Comparison of ENCODE assay signal across 23 cellular contexts in genomic region chr3:136237961-136238649, GRCh38. TPM values are rescaled to one million over a fixed set of nuclear protein-coding genes. Genes with fewer than 3 reads are reported as not detected.
DNase-seq lines count a peak whose midpoint lies in the region; ATAC-seq, FAIRE-seq and TF ChIP-seq lines count a peak whose summit lies in the region.
"Had no signal": no experiment of that assay in that cellular context is flagged by ENCODE, and none has a peak within 500 bp of the region (broad histone marks: within the 10 kb centered on the region; RNA-seq: fewer than 3 reads in every experiment).

No MANE protein-coding gene starts in this region.

- peaks cover 10% of the 10 kb centered on the region for H3K4me1 ChIP-seq in GM23338 (ENCODE audit: insufficient read depth)
- H3K4me1 ChIP-seq in IMR-90 (ENCODE audit: control insufficient read depth, insufficient read depth, low read length) = peaks cover 7% of the 10 kb centered on the region
- peaks cover 17% of the 10 kb centered on the region for H3K4me1 ChIP-seq in hepatocyte (ENCODE audit: insufficient read depth)
- peaks cover 51% of the 10 kb centered on the region for H3K4me1 ChIP-seq in HepG2 (ENCODE audit: insufficient read depth, low read length)
- no peaks in the 10 kb centered on the region for H3K4me1 ChIP-seq in upper lobe of right lung
- H3K4me1 ChIP-seq: BLaER1 had no signal

- TF ChIP-seq POLR2A in IMR-90 (IDR thresholded peaks at IDR 0.05; ENCODE audit: low read depth, low read length) = no peak
- no peak for TF ChIP-seq POLR2A in HepG2 (IDR thresholded peaks at IDR 0.05; ENCODE audit: insufficient read depth in 1 of 2, low read depth in 2 of 2, low read length in 2 of 2)

- no peak overlapping the region for H2BK120ac ChIP-seq in IMR-90 (ENCODE audit: low read depth, low read length)

- H3K4me3 Mint-ChIP-seq in GM23338 = no peak overlapping the region
- H3K4me3 Mint-ChIP-seq: B cell; CD4-positive, CD25-positive, alpha-beta regulatory T cell; CD8-positive, alpha-beta T cell; HFFc6 had no signal

- no peak overlapping the region; a peak in 1 of 4 replicates for H4K8ac ChIP-seq in IMR-90 (ENCODE audit: low read depth in 2 of 2, low read length in 2 of 2)

- H4K20me1 ChIP-seq in GM23338 (replicated peaks; ENCODE audit: insufficient read depth) = no peaks in the 10 kb centered on the region
- H4K20me1 ChIP-seq in IMR-90 (ENCODE audit: insufficient read depth, low read length) = no peaks in the 10 kb centered on the region
- H4K20me1 ChIP-seq in hepatocyte (ENCODE audit: insufficient read depth, poor library complexity, severe bottlenecking) = no peaks in the 10 kb centered on the region
- no peaks in the 10 kb centered on the region for H4K20me1 ChIP-seq in HepG2 (ENCODE audit: insufficient read depth, low read length)
- H4K20me1 ChIP-seq: BLaER1 had no signal

- H3K36me3 Mint-ChIP-seq in GM23338 (ENCODE audit: low read depth) = no peaks in the 10 kb centered on the region
- H3K36me3 Mint-ChIP-seq: CD4-positive, CD25-positive, alpha-beta regulatory T cell; CD8-positive, alpha-beta T cell had no signal

- H3K9me3 Mint-ChIP-seq in GM23338 = no peaks in the 10 kb centered on the region
- H3K9me3 Mint-ChIP-seq: CD8-positive, alpha-beta T cell; HFFc6 had no signal

- H3K9ac ChIP-seq in IMR-90 (ENCODE audit: low read depth, low read length) (no peak overlapping the region), HepG2 (ENCODE audit: insufficient read depth, low read depth, low read length) (no peak overlapping the region)
- H3K9ac ChIP-seq: BLaER1 had no signal

- POLR2A ChIA-PET in IMR-90 (lab: Charles Lee; ENCODE audit: unreplicated experiment) (no interaction called here), HepG2 (lab: Yijun Ruan, JAX) (interaction anchor here (0.7 to 5.3 kb wide), 6 partner anchors 10 to 514 kb away, joined by 3 to 34 read pairs (median 4); partner anchors contain the start of genes MSL2, PCCB and STAG1)

- TF ChIP-seq RAD21 in IMR-90 (IDR thresholded peaks at IDR 0.05; ENCODE audit: low read length) = no peak
- TF ChIP-seq RAD21 in HepG2 (CRISPR knock-in tag; IDR thresholded peaks at IDR 0.05) = no peak

- peak overlapping the region; percentile 45; the same call in 1 of the 2 replicates for H2AK5ac ChIP-seq in IMR-90 (ENCODE audit: low read depth, low read length)

- H3K9me2 ChIP-seq in GM23338 (ENCODE audit: insufficient read depth) (no peaks in the 10 kb centered on the region; the same call in 1 of the 2 replicates), hepatocyte (replicated peaks; ENCODE audit: insufficient read depth) (no peaks in the 10 kb centered on the region)

- peak overlapping the region; percentile 30 for H2BK5ac ChIP-seq in IMR-90 (ENCODE audit: low read depth, low read length, poor library complexity, severe bottlenecking)

- H2AFZ ChIP-seq in GM23338 (no peak overlapping the region), IMR-90 (replicated peaks; ENCODE audit: low read length, poor library complexity) (no peak overlapping the region), hepatocyte (no peak overlapping the region), HepG2 (ENCODE audit: low read length) (no peak overlapping the region)

- H3K18ac ChIP-seq in IMR-90 (ENCODE audit: low read depth, low read length) = peak overlapping the region; percentile 12; the same call in 1 of the 2 replicates

- H3K27ac Mint-ChIP-seq in GM23338 = no peak overlapping the region
- H3K27ac Mint-ChIP-seq: B cell; CD4-positive, CD25-positive, alpha-beta regulatory T cell; CD8-positive, alpha-beta T cell; HFFc6 had no signal

- no peaks in the 10 kb centered on the region for H3K36me3 ChIP-seq in GM23338 (ENCODE audit: insufficient read depth)
- H3K36me3 ChIP-seq in IMR-90 (ENCODE audit: control insufficient read depth, insufficient read depth, low read length) = no peaks in the 10 kb centered on the region
- no peaks in the 10 kb centered on the region for H3K36me3 ChIP-seq in hepatocyte (replicated peaks; ENCODE audit: insufficient read depth, low read depth)
- no peaks in the 10 kb centered on the region for H3K36me3 ChIP-seq in HepG2 (replicated peaks in 1 of 2; ENCODE audit: control insufficient read depth in 1 of 2, insufficient read depth in 2 of 2, low read length in 2 of 2)
- no peaks in the 10 kb centered on the region for H3K36me3 ChIP-seq in upper lobe of right lung
- H3K36me3 ChIP-seq: BLaER1, HAP-1 had no signal

- peaks cover 24% of the 10 kb centered on the region for H3K4me1 Mint-ChIP-seq in GM23338
- H3K4me1 Mint-ChIP-seq: B cell; CD4-positive, CD25-positive, alpha-beta regulatory T cell had no signal

- no peak overlapping the region for H3K14ac ChIP-seq in IMR-90 (replicated peaks; ENCODE audit: low read depth, low read length)

- no peaks in the 10 kb centered on the region for H3K79me1 ChIP-seq in IMR-90 (ENCODE audit: low read depth in 1 of 2, low read length in 2 of 2)

- H3K9me3 ChIP-seq in IMR-90 (ENCODE audit: control insufficient read depth, insufficient read depth, low read length) (no peaks in the 10 kb centered on the region), hepatocyte (ENCODE audit: low read depth) (no peaks in the 10 kb centered on the region), HepG2 (ENCODE audit: low read length) (no peaks in the 10 kb centered on the region), upper lobe of right lung (no peaks in the 10 kb centered on the region)
- H3K9me3 ChIP-seq: BLaER1, Caco-2, HAP-1 had no signal

- peak overlapping the region; percentile 39; the same call in 1 of the 2 replicates for H2BK20ac ChIP-seq in IMR-90 (ENCODE audit: low read depth, low read length)

- intact Hi-C loops in IMR-90 (cut with micrococcal nuclease) = no loop called here
- intact Hi-C loops in HepG2 (cut with micrococcal nuclease; ENCODE audit: unreplicated experiment) = no loop called here
- intact Hi-C loops in left cardiac atrium (cut with DNase I) = no loop called here
- intact Hi-C loops in upper lobe of right lung (cut with DNase I) = no loop called here

- H2BK15ac ChIP-seq in IMR-90 (ENCODE audit: low read depth, low read length) = no peak overlapping the region

- H3K4me3 ChIP-seq in GM23338 = no peak overlapping the region
- no peak overlapping the region for H3K4me3 ChIP-seq in IMR-90 (ENCODE audit: insufficient read depth, low read depth, low read length)
- no peak overlapping the region for H3K4me3 ChIP-seq in hepatocyte
- H3K4me3 ChIP-seq in HepG2 (replicated peaks in 1 of 3; ENCODE audit: insufficient read depth in 1 of 3, low read depth in 2 of 3, low read length in 3 of 3) = no peak overlapping the region; a peak in 1 of 6 replicates
- no peak overlapping the region for H3K4me3 ChIP-seq in upper lobe of right lung
- H3K4me3 ChIP-seq: BLaER1, HAP-1 had no signal

- FAIRE-seq in HepG2 (lab: Jason Lieb, UNC) = peak; percentile 63
- FAIRE-seq: A204.1, G401.6, GM12892, H1 had no signal

- no peak overlapping the region for H4K5ac ChIP-seq in IMR-90 (ENCODE audit: low read depth, low read length)

- TF ChIP-seq CTCF in GM23338 (conservative IDR thresholded peaks at IDR 0.05; ENCODE audit: low read depth in 2 of 2) (no peak), IMR-90 (conservative IDR thresholded peaks at IDR 0.05; ENCODE audit: low read depth, low read length) (no peak), hepatocyte (IDR thresholded peaks at IDR 0.05; ENCODE audit: poor library complexity) (no peak), HepG2 (CRISPR knock-in tag; IDR thresholded peaks at IDR 0.05) (0 out of 2 replicates have a peak, but pooled peaks have one; percentile 15), upper lobe of right lung (IDR thresholded peaks at IDR 0.05) (no peak)

- peaks cover 13% of the 10 kb centered on the region for H3K27me3 Mint-ChIP-seq in GM23338 (ENCODE audit: insufficient read depth, low read depth, poor library complexity)

- dilution Hi-C loops in IMR-90 (cut with HindIII; ENCODE audit: low sequenced_read_pairs, unreplicated experiment) = no loop called here

- in situ Hi-C loops in IMR-90 (cut with MboI; ENCODE audit: low sequenced_read_pairs) (no loop called here), HepG2 (cut with HindIII; ENCODE audit: extremely low pct_ligation_motif_present, low pct_unique_long_range_greater_than_20kb) (no loop called here)

- peak; percentile 77 for ATAC-seq in GM23338
- ATAC-seq in IMR-90 (ENCODE audit: low read depth) = no peak
- ATAC-seq in HepG2 = peak; percentile 90
- no peak for ATAC-seq in left cardiac atrium
- ATAC-seq in upper lobe of right lung = no peak
- ATAC-seq: CD8-positive, alpha-beta T cell had no signal

- H3K9me1 ChIP-seq in IMR-90 (ENCODE audit: insufficient read depth, low read length) = peaks cover 7% of the 10 kb centered on the region; the same call in 1 of the 2 replicates

- H3K56ac ChIP-seq in IMR-90 (ENCODE audit: extremely low read depth, insufficient read depth, low read length) = 0 out of 2 replicates have a peak overlapping the region, but pooled peaks have one; percentile 11

- H2AK9ac ChIP-seq in IMR-90 (replicated peaks; ENCODE audit: low read depth, low read length, poor library complexity) = no peak overlapping the region

- no peak overlapping the region for H3K27ac ChIP-seq in GM23338 (ENCODE audit: low read depth)
- peak overlapping the region; percentile 41; the same call in 1 of the 2 replicates for H3K27ac ChIP-seq in IMR-90 (ENCODE audit: insufficient read depth, low read length)
- H3K27ac ChIP-seq in hepatocyte = peak overlapping the region; percentile 9
- H3K27ac ChIP-seq in HepG2 (ENCODE audit: extremely low read length, insufficient read depth, low read length) = peak overlapping the region; percentile 28
- no peak overlapping the region for H3K27ac ChIP-seq in upper lobe of right lung
- H3K27ac ChIP-seq: 22Rv1, BLaER1, C4-2B had no signal

- H3K27me3 ChIP-seq in GM23338 (ENCODE audit: insufficient read depth) (0 out of 2 replicates have a peak, but pooled peaks cover 4% of the 10 kb centered on the region), IMR-90 (ENCODE audit: control insufficient read depth, insufficient read depth, low read length) (peaks cover 10% of the 10 kb centered on the region), hepatocyte (no peaks in the 10 kb centered on the region), HepG2 (ENCODE audit: control insufficient read depth in 1 of 2, insufficient read depth in 2 of 2, low read length in 2 of 2) (no peaks in the 10 kb centered on the region; a peak in 2 of 5 replicates), upper lobe of right lung (no peaks in the 10 kb centered on the region)
- H3K27me3 ChIP-seq: BLaER1 had no signal

- H3K4me2 ChIP-seq in GM23338 (peak overlapping the region; percentile 29; the same call in 1 of the 2 replicates), IMR-90 (ENCODE audit: low read depth, low read length) (peak overlapping the region; percentile 25), hepatocyte (no peak overlapping the region), HepG2 (ENCODE audit: low read depth, low read length) (peak overlapping the region; percentile 61)
- H3K4me2 ChIP-seq: BLaER1 had no signal

- TF ChIP-seq EP300 in HepG2 (IDR thresholded peaks at IDR 0.05; ENCODE audit: low read depth in 2 of 2, low read length in 2 of 2) = no peak; a peak in 1 of 4 replicates
- no peak for TF ChIP-seq EP300 in HepG2 (CRISPR knock-in tag; IDR thresholded peaks at IDR 0.05; ENCODE audit: borderline replicate concordance)

- H3K4ac ChIP-seq in IMR-90 (ENCODE audit: low read depth, low read length) = peak overlapping the region; percentile 25; the same call in 1 of the 2 replicates

- H3K79me2 ChIP-seq in GM23338 (replicated peaks; ENCODE audit: insufficient read depth) (no peaks in the 10 kb centered on the region), hepatocyte (no peaks in the 10 kb centered on the region), HepG2 (ENCODE audit: insufficient read depth, low read length) (no peaks in the 10 kb centered on the region)

- WGBS in IMR-90 (ENCODE audit: extremely low coverage in 2 of 2, insufficient read length in 1 of 2), 2 experiments = no CpG with 5 or more reads among the region's 4 CpGs
- WGBS in hepatocyte (ENCODE audit: low lambda C conversion rate, missing lambda C conversion rate) = 67% methylated on average over 4 of the region's 4 CpGs
- 0% methylated on average over 4 of the region's 4 CpGs for WGBS in HepG2 (ENCODE audit: low lambda C conversion rate)

- DNase-seq in GM23338 (ENCODE audit: low spot score) (peak; percentile 45), IMR-90 (no peak), hepatocyte (ENCODE audit: low spot score) (no peak), HepG2 (ENCODE audit: low spot score) (peak; percentile 72), left cardiac atrium (no peak), germinal center (ENCODE audit: low spot score) (no peak), upper lobe of right lung (no peak), SK-N-DZ (ENCODE audit: low spot score) (no peak)
- DNase-seq: Caco-2; CD4-positive, CD25-positive, alpha-beta regulatory T cell; CD8-positive, alpha-beta T cell; DMS153; DND-41; HFFc6 had no signal

- H3K23ac ChIP-seq in IMR-90 (ENCODE audit: low read depth, low read length) = no peak overlapping the region

- BruUV-seq in IMR-90 (replicated peaks; lab: Mats Ljungman, UMichigan) (no TSS peak), HepG2 (replicated peaks; lab: Mats Ljungman, UMichigan) (no TSS peak)

- H3F3A ChIP-seq in GM23338 (replicated peaks; ENCODE audit: low read depth) = no peaks in the 10 kb centered on the region

- CTCF ChIA-PET in IMR-90 (lab: Yijun Ruan, JAX) = no interaction called here
- CTCF ChIA-PET in HepG2 (lab: Yijun Ruan, JAX; ENCODE audit: low intra/inter-chr PET ratio, low total read pairs) = interaction anchor here (0.9 kb wide), 1 partner anchor 10 kb away, joined by 3 read pairs; no protein-coding TSS in a partner anchor

- H4K91ac ChIP-seq in IMR-90 (ENCODE audit: insufficient read depth, low read depth, low read length) = no peak overlapping the region

RNA-seq across cellular contexts. Expression of gene PCCB, which starts 12.0 kb away (rescaled TPM):
- total RNA-seq in GM23338 (2014; rRNA removed; shearing (Covaris generic)) = 69.5 and 76.8 TPM in 2 replicates
- 40.9 and 42.7 TPM in 2 replicates for polyA plus RNA-seq in GM23338 (2016; fragmentation: Nextera tagmentation; extraction: Ambion mirVana)
- 63.6 and 76.2 TPM in 2 replicates for total RNA-seq in IMR-90 (2012; rRNA removed)
- polyA plus RNA-seq in IMR-90 (2012; rRNA removed) = 37.3 and 40.5 TPM in 2 replicates
- 26.1 and 27.1 TPM in 2 replicates for polyA plus RNA-seq in IMR-90 (2012; cell fraction: cytosol; rRNA removed)
- polyA plus RNA-seq in IMR-90 (2012; cell fraction: nucleus; rRNA removed; ENCODE audit: low replicate concordance) = 15.2 and 19.3 TPM in 2 replicates
- total RNA-seq in hepatocyte = 51.0 and 52.7 TPM in 2 replicates
- 32.0 and 34.1 TPM in 2 replicates for polyA plus RNA-seq in hepatocyte
- 88.7 and 92.6 TPM in 2 replicates for total RNA-seq in HepG2 (2016; rRNA removed; fragmentation: Illumina TruSeq; extraction: Trizol)
- total RNA-seq in HepG2 (2016; cell fraction: cytosol; rRNA removed; fragmentation: Illumina TruSeq; extraction: Trizol; ENCODE audit: low read depth) = 12.6 and 13.9 TPM in 2 replicates
- total RNA-seq in HepG2 (2016; cell fraction: insoluble cytoplasmic fraction; rRNA removed; fragmentation: Illumina TruSeq; extraction: Trizol) = 86.2 and 86.5 TPM in 2 replicates
- total RNA-seq in HepG2 (2016; cell fraction: membrane; rRNA removed; fragmentation: Illumina TruSeq; extraction: Trizol) = 18.4 and 19.4 TPM in 2 replicates
- total RNA-seq in HepG2 (2016; cell fraction: nucleus; rRNA removed; fragmentation: Illumina TruSeq; extraction: Trizol) = 39.0 and 46.0 TPM in 2 replicates
- 65.7 and 84.1 TPM in 2 replicates for polyA plus RNA-seq in HepG2 (2011; rRNA removed)
- 73.5 and 80.5 TPM in 2 replicates for polyA plus RNA-seq in HepG2 (2011; cell fraction: cytosol; rRNA removed)
- polyA plus RNA-seq in HepG2 (2011; cell fraction: nucleus; rRNA removed) = 32.3 and 33.5 TPM in 2 replicates
- 46.3 and 51.2 TPM in 2 replicates for polyA plus RNA-seq in HepG2 (2012)
- 8.8 and 9.8 TPM in 2 replicates for polyA plus RNA-seq in HepG2 (2016; cell fraction: cytosol; fragmentation: Illumina TruSeq; extraction: Trizol; ENCODE audit: low read depth)
- 79.0 and 82.3 TPM in 2 replicates for polyA plus RNA-seq in HepG2 (2016; cell fraction: insoluble cytoplasmic fraction; fragmentation: Illumina TruSeq; extraction: Trizol; ENCODE audit: low read depth)
- 12.1 and 16.2 TPM in 2 replicates for polyA plus RNA-seq in HepG2 (2016; cell fraction: membrane; fragmentation: Illumina TruSeq; extraction: Trizol; ENCODE audit: low read depth)
- polyA plus RNA-seq in HepG2 (2016; cell fraction: nucleus; fragmentation: Illumina TruSeq; extraction: Trizol; ENCODE audit: insufficient read depth, low read depth) = 48.2 and 50.0 TPM in 2 replicates
- 84.6 and 96.9 TPM in 2 replicates for polyA minus RNA-seq in HepG2 (2011; rRNA and poly(A)+ RNA removed; ENCODE audit: low replicate concordance)
- 40.2 and 42.1 TPM in 2 replicates for polyA minus RNA-seq in HepG2 (2011; cell fraction: cytosol; rRNA and poly(A)+ RNA removed)
- 25.9 and 27.0 TPM in 2 replicates for polyA minus RNA-seq in HepG2 (2011; cell fraction: nucleus; rRNA and poly(A)+ RNA removed)
- 10 to 100 TPM; 67.7 to 70.8 TPM for total RNA-seq in left cardiac atrium
- total RNA-seq in upper lobe of right lung = 32.6 TPM
- 37.4 and 44.1 TPM in 2 replicates for polyA plus RNA-seq in SK-N-DZ (2014; cell fraction: cytosol; rRNA removed)
- polyA plus RNA-seq in SK-N-DZ (2014; cell fraction: nucleus; rRNA removed) = 27.1 and 29.6 TPM in 2 replicates

RNA-seq across cellular contexts. Expression of gene MSL2, which starts 42.0 kb away (rescaled TPM):
- 39.1 and 50.6 TPM in 2 replicates for total RNA-seq in GM23338 (2014; rRNA removed; shearing (Covaris generic))
- polyA plus RNA-seq in GM23338 (2016; fragmentation: Nextera tagmentation; extraction: Ambion mirVana) (6.7 and 7.5 TPM in 2 replicates), IMR-90 (2012; rRNA removed) (4.0 and 7.1 TPM in 2 replicates), hepatocyte (3.4 and 4.5 TPM in 2 replicates), HepG2 (2011; rRNA removed) (4.8 and 6.9 TPM in 2 replicates)
- total RNA-seq in IMR-90 (2012; rRNA removed) (13.6 and 20.8 TPM in 2 replicates), hepatocyte (14.2 and 20.2 TPM in 2 replicates), HepG2 (2016; rRNA removed; fragmentation: Illumina TruSeq; extraction: Trizol) (11.7 and 17.1 TPM in 2 replicates), left cardiac atrium (10 to 100 TPM; 19.0 to 21.6 TPM), upper lobe of right lung (30.2 TPM)
- 1.2 and 2.3 TPM in 2 replicates for polyA plus RNA-seq in IMR-90 (2012; cell fraction: cytosol; rRNA removed)
- polyA plus RNA-seq in IMR-90 (2012; cell fraction: nucleus; rRNA removed; ENCODE audit: low replicate concordance) = 0.79 and 3.5 TPM in 2 replicates
- 1.8 and 2.0 TPM in 2 replicates for total RNA-seq in HepG2 (2016; cell fraction: cytosol; rRNA removed; fragmentation: Illumina TruSeq; extraction: Trizol; ENCODE audit: low read depth)
- total RNA-seq in HepG2 (2016; cell fraction: insoluble cytoplasmic fraction; rRNA removed; fragmentation: Illumina TruSeq; extraction: Trizol) = 10.6 and 15.3 TPM in 2 replicates
- 8.2 and 11.6 TPM in 2 replicates for total RNA-seq in HepG2 (2016; cell fraction: membrane; rRNA removed; fragmentation: Illumina TruSeq; extraction: Trizol)
- total RNA-seq in HepG2 (2016; cell fraction: nucleus; rRNA removed; fragmentation: Illumina TruSeq; extraction: Trizol) = 17.1 and 20.1 TPM in 2 replicates
- polyA plus RNA-seq in HepG2 (2011; cell fraction: cytosol; rRNA removed) = 2.3 and 3.2 TPM in 2 replicates
- 5.1 and 5.2 TPM in 2 replicates for polyA plus RNA-seq in HepG2 (2011; cell fraction: nucleus; rRNA removed)
- polyA plus RNA-seq in HepG2 (2012) = 12.3 and 16.1 TPM in 2 replicates
- polyA plus RNA-seq in HepG2 (2016; cell fraction: cytosol; fragmentation: Illumina TruSeq; extraction: Trizol; ENCODE audit: low read depth) = 0.44 and 0.52 TPM in 2 replicates
- polyA plus RNA-seq in HepG2 (2016; cell fraction: insoluble cytoplasmic fraction; fragmentation: Illumina TruSeq; extraction: Trizol; ENCODE audit: low read depth) = 11.7 and 11.8 TPM in 2 replicates
- polyA plus RNA-seq in HepG2 (2016; cell fraction: membrane; fragmentation: Illumina TruSeq; extraction: Trizol; ENCODE audit: low read depth) = 3.9 and 4.0 TPM in 2 replicates
- 21.5 and 22.8 TPM in 2 replicates for polyA plus RNA-seq in HepG2 (2016; cell fraction: nucleus; fragmentation: Illumina TruSeq; extraction: Trizol; ENCODE audit: insufficient read depth, low read depth)
- polyA minus RNA-seq in HepG2 (2011; rRNA and poly(A)+ RNA removed; ENCODE audit: low replicate concordance) = 10.5 and 12.2 TPM in 2 replicates
- polyA minus RNA-seq in HepG2 (2011; cell fraction: cytosol; rRNA and poly(A)+ RNA removed) = 7.3 and 8.4 TPM in 2 replicates
- polyA minus RNA-seq in HepG2 (2011; cell fraction: nucleus; rRNA and poly(A)+ RNA removed) = 20.3 and 20.6 TPM in 2 replicates
- polyA plus RNA-seq in SK-N-DZ (2014; cell fraction: cytosol; rRNA removed) = 6.7 and 8.1 TPM in 2 replicates
- polyA plus RNA-seq in SK-N-DZ (2014; cell fraction: nucleus; rRNA removed) = 11.7 and 18.0 TPM in 2 replicates

Comparison
In these comparisons a context has a peak if more than half of its experiments do, and no peak if none do; other contexts are left out.
1. ATAC-seq: peak in GM23338 (single experiment) and HepG2 (single experiment); none in IMR-90 (single experiment), left cardiac atrium (0 of 2) and upper lobe of right lung (single experiment).
2. DNase-seq: peak in GM23338 (single experiment) and HepG2 (single experiment); none in IMR-90 (single experiment), hepatocyte (single experiment), left cardiac atrium (single experiment), germinal center (single experiment), upper lobe of right lung (single experiment) and SK-N-DZ (single experiment).
3. H3K27ac ChIP-seq: peak in IMR-90 (single experiment), hepatocyte (single experiment) and HepG2 (single experiment); none in GM23338 (single experiment) and upper lobe of right lung (single experiment).